Comparison of ENCODE assay signal across 22 cellular contexts in genomic region chr12:112466011-112466422, GRCh38. TPM values are rescaled to one million over a fixed set of nuclear protein-coding genes. Genes with fewer than 3 reads are reported as not detected.
DNase-seq lines count a peak whose midpoint lies in the region; ATAC-seq and TF ChIP-seq lines count a peak whose summit lies in the region.
"Had no signal": no experiment of that assay in that cellular context is flagged by ENCODE, and none has a peak within 500 bp of the region (broad histone marks: within the 10 kb centered on the region; RNA-seq: fewer than 3 reads in every experiment).

No MANE protein-coding gene starts in this region.

- H3K4me1 Mint-ChIP-seq in activated naive CD8-positive, alpha-beta T cell treated with anti-CD3 and anti-CD28 coated beads, Interleukin-2, amount 50 U/mL, for 24 hours = peaks cover 13% of the 10 kb centered on the region

- no peaks in the 10 kb centered on the region for H3K9me3 Mint-ChIP-seq in activated naive CD8-positive, alpha-beta T cell treated with anti-CD3 and anti-CD28 coated beads, Interleukin-2, amount 50 U/mL, for 24 hours
- H3K9me3 Mint-ChIP-seq: activated T-cell treated with anti-CD3 and anti-CD28 coated beads, Interleukin-2, amount 50 U/mL, for 4 hours; nephron progenitor cell; stimulated activated effector memory CD8-positive, alpha-beta T cell treated with anti-CD3 and anti-CD28 coated beads, Interleukin-12 subunit alpha, Interleukin-12 subunit beta, amount 100 ng/mL, for 72 hours had no signal

- no peaks in the 10 kb centered on the region for H3K36me3 ChIP-seq in mucosa of descending colon (ENCODE audit: low read depth)
- peaks cover 0 to 36% of the 10 kb centered on the region in 2 donors for H3K36me3 ChIP-seq in gastroesophageal sphincter
- H3K36me3 ChIP-seq: breast epithelium, prostate gland had no signal

- no peaks in the 10 kb centered on the region for H3K27me3 Mint-ChIP-seq in activated naive CD8-positive, alpha-beta T cell treated with anti-CD3 and anti-CD28 coated beads, Interleukin-2, amount 50 U/mL, for 24 hours
- H3K27me3 Mint-ChIP-seq: activated naive CD8-positive, alpha-beta T cell had no signal

- no peak for TF ChIP-seq POLR2A in gastroesophageal sphincter (IDR thresholded peaks at IDR 0.05)

- H3K4me1 ChIP-seq in mucosa of descending colon (ENCODE audit: low read depth) = peaks cover 5% of the 10 kb centered on the region
- H3K4me1 ChIP-seq in gastroesophageal sphincter = no peaks in the 10 kb centered on the region
- H3K4me1 ChIP-seq: breast epithelium, prostate gland, tibial nerve had no signal

- no peak for TF ChIP-seq CTCF in mucosa of descending colon (IDR thresholded peaks at IDR 0.05)
- TF ChIP-seq CTCF in gastroesophageal sphincter (IDR thresholded peaks at IDR 0.05) = no peak

- peak overlapping the region; percentile 1 for H3K27ac Mint-ChIP-seq in activated naive CD8-positive, alpha-beta T cell treated with anti-CD3 and anti-CD28 coated beads, Interleukin-2, amount 50 U/mL, for 24 hours
- H3K27ac Mint-ChIP-seq: activated naive CD8-positive, alpha-beta T cell; nephron progenitor cell had no signal

- no peak for TF ChIP-seq EP300 in gastroesophageal sphincter (IDR thresholded peaks at IDR 0.05)

- H3K36me3 Mint-ChIP-seq in activated naive CD8-positive, alpha-beta T cell treated with anti-CD3 and anti-CD28 coated beads, Interleukin-2, amount 50 U/mL, for 24 hours (ENCODE audit: low read depth) = peaks cover 37% of the 10 kb centered on the region

- DNase-seq in DMS53 (lab: John Stamatoyannopoulos, UW) (peak; percentile 40), DMS53 treated with DMSO at 0.1 percent for 48 hours (lab: John Stamatoyannopoulos, UW; ENCODE audit: unreplicated experiment) (no peak), NCI-H2107 treated with DMSO at 0.1 percent for 48 hours (lab: John Stamatoyannopoulos, UW; ENCODE audit: unreplicated experiment) (peak; percentile 98), mucosa of descending colon (peak in 1 of 3 donors; percentile 10), SW480 (ENCODE audit: low spot score) (no peak)
- no peak for DNase-seq in activated naive CD8-positive, alpha-beta T cell treated with anti-CD3 and anti-CD28 coated beads, Interleukin-2, amount 50 U/mL, for 24 hours
- DNase-seq: activated T-cell treated with anti-CD3 and anti-CD28 coated beads, Interleukin-2, amount 50 U/mL, for 4 hours; dorsolateral prefrontal cortex; GOT3; KBM-7; NCI-H1048; NCI-H446 treated with DMSO at 0.1 percent for 48 hours; nephron progenitor cell had no signal

- H3K4me3 ChIP-seq in mucosa of descending colon (no peak overlapping the region), gastroesophageal sphincter (no peak overlapping the region)
- H3K4me3 ChIP-seq: breast epithelium, dorsolateral prefrontal cortex, prostate gland, SK-N-MC, tibial nerve had no signal

- H3K9me3 ChIP-seq in mucosa of descending colon (no peaks in the 10 kb centered on the region), gastroesophageal sphincter (no peaks in the 10 kb centered on the region)
- H3K9me3 ChIP-seq: breast epithelium, prostate gland, tibial nerve had no signal

- H3K27ac ChIP-seq in gastroesophageal sphincter = no peak overlapping the region
- H3K27ac ChIP-seq: 22Rv1, breast epithelium, dorsolateral prefrontal cortex, prostate gland, SK-N-MC, tibial nerve had no signal

- no peak overlapping the region for H3K4me3 Mint-ChIP-seq in activated naive CD8-positive, alpha-beta T cell treated with anti-CD3 and anti-CD28 coated beads, Interleukin-2, amount 50 U/mL, for 24 hours
- H3K4me3 Mint-ChIP-seq: activated naive CD8-positive, alpha-beta T cell; activated T-cell treated with anti-CD3 and anti-CD28 coated beads, Interleukin-2, amount 50 U/mL, for 4 hours; nephron progenitor cell; stimulated activated effector memory CD8-positive, alpha-beta T cell treated with anti-CD3 and anti-CD28 coated beads, Interleukin-12 subunit alpha, Interleukin-12 subunit beta, amount 100 ng/mL, for 72 hours had no signal

- no peak for ATAC-seq in activated naive CD8-positive, alpha-beta T cell treated with anti-CD3 and anti-CD28 coated beads, Interleukin-2, amount 50 U/mL, for 24 hours
- peak; percentile 87 for ATAC-seq in mucosa of descending colon
- no peak for ATAC-seq in HG02840 (IDR thresholded peaks at IDR 0.05; ENCODE audit: low FRiP score, unreplicated experiment)
- ATAC-seq in gastroesophageal sphincter = no peak
- ATAC-seq: activated T-cell treated with anti-CD3 and anti-CD28 coated beads, Interleukin-2, amount 50 U/mL, for 4 hours; stimulated activated effector memory CD8-positive, alpha-beta T cell treated with anti-CD3 and anti-CD28 coated beads, Interleukin-12 subunit alpha, Interleukin-12 subunit beta, amount 100 ng/mL, for 72 hours had no signal

- intact Hi-C loops in mucosa of descending colon (cut with DNase I, micrococcal nuclease) = no loop called here

- H3K27me3 ChIP-seq in gastroesophageal sphincter = no peaks in the 10 kb centered on the region
- H3K27me3 ChIP-seq: breast epithelium, dorsolateral prefrontal cortex, tibial nerve had no signal

RNA-seq across cellular contexts. Expression of gene PTPN11, which starts 47.3 kb away (rescaled TPM):
- total RNA-seq in mucosa of descending colon (100 to 1,000 TPM in 1 of 3 donors, 10 to 100 TPM in 2; 53.5 to 118 (median 70.7) TPM), gastroesophageal sphincter (100 to 1,000 TPM; 131 to 178 (median 141) TPM)

RNA-seq across cellular contexts. Expression of gene RPL6, which starts 56.6 kb away (rescaled TPM):
- 100 to 1,000 TPM; 860 to 921 (median 894) TPM for total RNA-seq in mucosa of descending colon
- total RNA-seq in gastroesophageal sphincter = 1,000 to 10,000 TPM in 3 of 4 donors, 100 to 1,000 TPM in 1; 947 to 1,918 (median 1,526) TPM

Comparison
In these comparisons a context has a peak if more than half of its experiments do, and no peak if none do; other contexts are left out.
1. DNase-seq: peak in DMS53 (single experiment) and NCI-H2107 treated with DMSO at 0.1 percent for 48 hours (single experiment); none in DMS53 treated with DMSO at 0.1 percent for 48 hours (single experiment), activated naive CD8-positive, alpha-beta T cell treated with anti-CD3 and anti-CD28 coated beads, Interleukin-2, amount 50 U/mL, for 24 hours (single experiment) and SW480 (single experiment).